ENCODE assay signal across 8 cellular contexts in the genomic region with DNA sequence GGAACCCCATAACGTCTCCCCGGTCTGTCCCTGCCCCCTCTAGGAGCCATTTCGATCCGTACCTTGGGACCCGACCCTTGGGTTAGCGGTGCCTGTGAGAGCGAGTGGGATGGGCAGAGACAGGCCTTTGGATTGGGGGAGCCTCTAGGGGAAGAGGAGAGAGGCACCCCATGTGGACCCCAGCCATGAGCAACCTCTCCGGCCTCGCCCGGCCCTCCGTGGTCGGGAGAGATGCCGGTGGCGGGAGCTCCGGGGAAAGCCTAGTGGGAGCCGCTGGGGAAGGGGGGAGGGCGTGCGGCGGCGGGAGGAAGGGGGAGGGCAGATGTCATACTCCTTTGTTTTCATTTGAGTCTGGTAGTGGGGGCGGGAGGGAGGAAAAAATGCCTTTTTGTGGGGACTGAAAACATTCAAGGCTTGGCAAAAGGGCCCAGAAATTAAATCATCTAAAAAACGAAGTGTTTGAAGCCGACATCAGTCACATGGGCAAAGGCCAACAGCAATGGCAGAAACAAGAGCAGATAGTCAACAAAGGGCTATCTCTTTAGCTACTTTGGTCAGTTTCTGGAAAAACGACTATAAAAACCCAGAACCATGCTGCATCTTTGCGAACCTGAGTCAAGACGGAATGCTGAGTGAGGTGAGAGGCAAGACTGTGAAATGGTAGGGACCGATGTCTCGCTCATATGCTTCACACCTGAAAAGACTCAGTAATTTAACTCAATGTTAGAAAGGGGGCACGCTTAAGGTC. TPM values are rescaled to one million over a fixed set of nuclear protein-coding genes. Genes with fewer than 3 reads are reported as not detected.
A peak's percentile ranks its signal among the peaks of the same experiment; 100 is the strongest.
DNase-seq lines count a peak whose midpoint lies in the region; ATAC-seq and TF ChIP-seq lines count a peak whose summit lies in the region.

No MANE protein-coding gene starts in this region.

- H3K27me3 ChIP-seq in upper lobe of left lung = no peaks in the 10 kb centered on the region

- H3K4me1 ChIP-seq in upper lobe of left lung = peaks cover 10 to 21% (median 19%) of the 10 kb centered on the region in 4 donors

- peak overlapping the region; percentile 86 to 97 (median 96) for H3K27ac Mint-ChIP-seq in CD14-positive monocyte
- H3K27ac Mint-ChIP-seq in activated T-helper 17 cell treated with anti-CD3 and anti-CD28 coated beads, Interleukin-2, amount 50 U/mL, for 72 hours = peak overlapping the region; percentile 69
- peak overlapping the region; percentile 98 for H3K27ac Mint-ChIP-seq in nephron progenitor cell

- ATAC-seq in GM18907 (IDR thresholded peaks at IDR 0.05; ENCODE audit: unreplicated experiment) (peak; percentile 69), HG03139 (IDR thresholded peaks at IDR 0.05; ENCODE audit: unreplicated experiment) (peak; percentile 45), upper lobe of left lung (ENCODE audit: low FRiP score in 2 of 2) (peak; percentile 86 to 87)
- ATAC-seq in activated T-helper 17 cell treated with anti-CD3 and anti-CD28 coated beads, Interleukin-2, amount 50 U/mL, for 72 hours (replicated peaks) = peak; percentile 67

- TF ChIP-seq POLR2A in upper lobe of left lung (IDR thresholded peaks at IDR 0.05) = no peak

- TF ChIP-seq CTCF in CD14-positive monocyte (IDR thresholded peaks at IDR 0.05) (no peak), foreskin fibroblast (IDR thresholded peaks at IDR 0.05; ENCODE audit: low read depth, low read length) (no peak), nephron progenitor cell (IDR thresholded peaks at IDR 0.05) (no peak), upper lobe of left lung (IDR thresholded peaks at IDR 0.05) (no peak)

- no peak for TF ChIP-seq EP300 in upper lobe of left lung (IDR thresholded peaks at IDR 0.05)

- intact Hi-C loops in CD14-positive monocyte (cut with micrococcal nuclease) = no loop called here

- peaks cover 0 to 3% (median 0%) of the 10 kb centered on the region in 4 donors for H3K36me3 ChIP-seq in upper lobe of left lung

- H3K4me3 Mint-ChIP-seq in CD14-positive monocyte (peak overlapping the region; percentile 93 to 98), nephron progenitor cell (peak overlapping the region; percentile 96)
- peak overlapping the region; percentile 85 for H3K4me3 Mint-ChIP-seq in activated T-helper 17 cell treated with anti-CD3 and anti-CD28 coated beads, Interleukin-2, amount 50 U/mL, for 72 hours

- H3K9me3 ChIP-seq in upper lobe of left lung = no peaks in the 10 kb centered on the region

- H3K27me3 Mint-ChIP-seq in CD14-positive monocyte (ENCODE audit: low read depth in 3 of 3) (peaks cover 0 to 4% (median 0%) of the 10 kb centered on the region in 3 donors), nephron progenitor cell (ENCODE audit: low read depth, poor library complexity) (no peaks in the 10 kb centered on the region)
- H3K27me3 Mint-ChIP-seq in activated T-helper 17 cell treated with anti-CD3 and anti-CD28 coated beads, Interleukin-2, amount 50 U/mL, for 72 hours = no peaks in the 10 kb centered on the region

- H3K36me3 Mint-ChIP-seq in CD14-positive monocyte (peaks cover 14 to 23% of the 10 kb centered on the region in 2 donors), nephron progenitor cell (ENCODE audit: low read depth) (peaks cover 49% of the 10 kb centered on the region)
- H3K36me3 Mint-ChIP-seq in activated T-helper 17 cell treated with anti-CD3 and anti-CD28 coated beads, Interleukin-2, amount 50 U/mL, for 72 hours (ENCODE audit: low read depth) = peaks cover 49% of the 10 kb centered on the region

- peaks cover 0 to 7% (median 0%) of the 10 kb centered on the region in 7 donors for H3K9me3 Mint-ChIP-seq in CD14-positive monocyte
- H3K9me3 Mint-ChIP-seq in activated T-helper 17 cell treated with anti-CD3 and anti-CD28 coated beads, Interleukin-2, amount 50 U/mL, for 72 hours = no peaks in the 10 kb centered on the region
- H3K9me3 Mint-ChIP-seq in nephron progenitor cell = peaks cover 23% of the 10 kb centered on the region

- peak overlapping the region; percentile 87 to 96 (median 96) for H3K27ac ChIP-seq in upper lobe of left lung

- DNase-seq in CD14-positive monocyte (ENCODE audit: low spot score) = no peak
- peak; percentile 6 for DNase-seq in NCI-H460 (ENCODE audit: extremely low read depth, low read depth)
- peak; percentile 53 to 78 for DNase-seq in foreskin fibroblast
- DNase-seq in nephron progenitor cell = peak; percentile 59
- DNase-seq in upper lobe of left lung = peak; percentile 52 to 89

- H3K4me3 ChIP-seq in foreskin fibroblast (ENCODE audit: low read depth in 1 of 2, low read length in 2 of 2) = peak overlapping the region; percentile 84 to 96
- peak overlapping the region; percentile 45 to 86 (median 78) for H3K4me3 ChIP-seq in upper lobe of left lung

- WGBS in upper lobe of left lung, 2 donors = 1% methylated on average over 14 to 29 of the region's 29 CpGs

- H3K4me1 Mint-ChIP-seq in CD14-positive monocyte = peaks cover 26% of the 10 kb centered on the region
- H3K4me1 Mint-ChIP-seq in activated T-helper 17 cell treated with anti-CD3 and anti-CD28 coated beads, Interleukin-2, amount 50 U/mL, for 72 hours = peaks cover 15% of the 10 kb centered on the region
- H3K4me1 Mint-ChIP-seq in nephron progenitor cell = peaks cover 24% of the 10 kb centered on the region

RNA-seq across cellular contexts. Expression of a gene that starts 0.8 kb away (rescaled TPM):
- 1 to 10 TPM in 1 of 2 donors, under 1 TPM in 1; 0.52 to 1.2 TPM for polyA plus RNA-seq in CD14-positive monocyte
- total RNA-seq in NCI-H460 (2014; rRNA removed; shearing (Covaris generic)) = 11.8 and 13.0 TPM in 2 replicates
- 22.3 and 87.5 TPM in 2 replicates for polyA plus RNA-seq in NCI-H460 (2014; cell fraction: nucleus; rRNA removed)
- total RNA-seq in activated T-helper 17 cell treated with anti-CD3 and anti-CD28 coated beads, Interleukin-2, amount 50 U/mL, for 72 hours = 10 to 100 TPM; 12.3 to 18.4 TPM
- 10 to 100 TPM; 10.4 to 36.5 (median 14.4) TPM for total RNA-seq in upper lobe of left lung
